ENCODE assay signal across 22 cellular contexts in genomic region chr10:75029420-75029819, GRCh38.
"Had no signal": no experiment of that assay in that cellular context is flagged by ENCODE, and none has a peak within 500 bp of the region (broad histone marks: within the 10 kb centered on the region; RNA-seq: fewer than 3 reads in every experiment).

No MANE protein-coding gene starts in this region.

- H3K9ac ChIP-seq: parathyroid adenoma, SK-N-SH had no signal

- H3K4me1 ChIP-seq: foreskin keratinocyte, tibial nerve had no signal

- H3K4me2 ChIP-seq: hepatocyte, SK-N-SH had no signal

- H3K4me3 ChIP-seq: cardiac muscle cell, hepatocyte, left ventricle myocardium inferior, tibial nerve had no signal

- H3K9me3 Mint-ChIP-seq: activated naive CD4-positive, alpha-beta T cell treated with anti-CD3 and anti-CD28 coated beads for 36 hours; activated naive CD8-positive, alpha-beta T cell treated with anti-CD3 and anti-CD28 coated beads, Interleukin-2, amount 50 U/mL, for 24 hours; activated T-helper 2 cell treated with anti-CD3 and anti-CD28 coated beads, Interferon-gamma antibody, Interleukin-2, Interleukin-4, amounts not matched to agents 10 μg/mL and 5 μg/mL and 100 μg/mL, durations not matched to agents 14 hours and 24 hours and 36 hours; natural killer cell treated with Interleukin-12 subunit alpha and Interleukin-12 subunit beta and Interleukin-15 and Interleukin-18, amount 100 ng/mL, for 72 hours; stimulated activated naive CD8-positive, alpha-beta T cell treated with anti-CD3 and anti-CD28 coated beads, Interleukin-15, Interleukin-2, amounts not matched to agents 100 ng/mL and 50 ng/mL, for 24 hours had no signal

- H3K27ac Mint-ChIP-seq: activated naive CD4-positive, alpha-beta T cell treated with anti-CD3 and anti-CD28 coated beads for 36 hours; activated T-helper 2 cell treated with anti-CD3 and anti-CD28 coated beads, Interferon-gamma antibody, Interleukin-2, Interleukin-4, amounts not matched to agents 10 μg/mL and 5 μg/mL and 100 μg/mL, durations not matched to agents 14 hours and 24 hours and 36 hours; dendritic cell treated with granulocyte-macrophage colony-stimulating factor and Interleukin-4, amounts not matched to agents 40 ng/mL and 50 ng/mL, for 4 days; stimulated activated naive CD8-positive, alpha-beta T cell treated with anti-CD3 and anti-CD28 coated beads, Interleukin-15, Interleukin-2, amounts not matched to agents 100 ng/mL and 50 ng/mL, for 24 hours had no signal

- H3K27me3 Mint-ChIP-seq: activated naive CD8-positive, alpha-beta T cell treated with anti-CD3 and anti-CD28 coated beads, Interleukin-2, amount 50 U/mL, for 24 hours; dendritic cell treated with granulocyte-macrophage colony-stimulating factor and Interleukin-4, amounts not matched to agents 40 ng/mL and 50 ng/mL, for 4 days; natural killer cell treated with Interleukin-12 subunit alpha and Interleukin-12 subunit beta and Interleukin-15 and Interleukin-18, amount 100 ng/mL, for 72 hours; stimulated activated naive CD8-positive, alpha-beta T cell treated with anti-CD3 and anti-CD28 coated beads, Interleukin-15, Interleukin-2, amounts not matched to agents 100 ng/mL and 50 ng/mL, for 24 hours had no signal

- H3K9me3 ChIP-seq: left ventricle myocardium inferior, neutrophil, SK-N-SH, tibial nerve had no signal

- H3K27me3 ChIP-seq: cardiac muscle cell, foreskin keratinocyte, hepatocyte, neutrophil, tibial nerve had no signal

- ATAC-seq: activated naive CD8-positive, alpha-beta T cell treated with anti-CD3 and anti-CD28 coated beads, Interleukin-2, amount 50 U/mL, for 24 hours; foreskin keratinocyte; natural killer cell treated with Interleukin-12 subunit alpha and Interleukin-12 subunit beta and Interleukin-15 and Interleukin-18, amount 100 ng/mL, for 72 hours had no signal

- H2AFZ ChIP-seq: hepatocyte, parathyroid adenoma had no signal

- DNase-seq: activated CD4-positive, CD25-positive, alpha-beta regulatory T cell treated with anti-CD3 and anti-CD28 coated beads, Interleukin-2, amount 50 U/mL, for 72 hours; activated naive CD4-positive, alpha-beta T cell treated with anti-CD3 and anti-CD28 coated beads for 36 hours; activated naive CD8-positive, alpha-beta T cell treated with anti-CD3 and anti-CD28 coated beads, Interleukin-2, amount 50 U/mL, for 24 hours; activated T-cell treated with anti-CD3 and anti-CD28 coated beads, Interleukin-2, amount 50 U/mL, for 1 hour; effector CD4-positive, alpha-beta T cell; foreskin keratinocyte; immature natural killer cell; mammary epithelial cell; SK-N-SH; stimulated activated CD4-positive, alpha-beta T cell treated with anti-CD3 and anti-CD28 coated beads, Interleukin-12 subunit alpha, Interleukin-12 subunit beta, amount 100 ng/mL, for 4 hours; stimulated activated CD4-positive, alpha-beta T cell treated with anti-CD3 and anti-CD28 coated beads, Interleukin-4, amount 100 ng/mL, for 4 hours; WERI-Rb-1 had no signal

- H3K4me3 Mint-ChIP-seq: activated naive CD4-positive, alpha-beta T cell treated with anti-CD3 and anti-CD28 coated beads for 36 hours; activated naive CD8-positive, alpha-beta T cell treated with anti-CD3 and anti-CD28 coated beads, Interleukin-2, amount 50 U/mL, for 24 hours; dendritic cell treated with granulocyte-macrophage colony-stimulating factor and Interleukin-4, amounts not matched to agents 40 ng/mL and 50 ng/mL, for 4 days; immature natural killer cell; natural killer cell treated with Interleukin-12 subunit alpha and Interleukin-12 subunit beta and Interleukin-15 and Interleukin-18, amount 100 ng/mL, for 72 hours; stimulated activated naive CD8-positive, alpha-beta T cell treated with anti-CD3 and anti-CD28 coated beads, Interleukin-15, Interleukin-2, amounts not matched to agents 100 ng/mL and 50 ng/mL, for 24 hours had no signal

- H3K27ac ChIP-seq: cardiac muscle cell, foreskin keratinocyte, hepatocyte, left ventricle myocardium inferior, parathyroid adenoma, tibial nerve, WERI-Rb-1 had no signal
